ENCODE assay signal across 1 cellular context in the genomic region with DNA sequence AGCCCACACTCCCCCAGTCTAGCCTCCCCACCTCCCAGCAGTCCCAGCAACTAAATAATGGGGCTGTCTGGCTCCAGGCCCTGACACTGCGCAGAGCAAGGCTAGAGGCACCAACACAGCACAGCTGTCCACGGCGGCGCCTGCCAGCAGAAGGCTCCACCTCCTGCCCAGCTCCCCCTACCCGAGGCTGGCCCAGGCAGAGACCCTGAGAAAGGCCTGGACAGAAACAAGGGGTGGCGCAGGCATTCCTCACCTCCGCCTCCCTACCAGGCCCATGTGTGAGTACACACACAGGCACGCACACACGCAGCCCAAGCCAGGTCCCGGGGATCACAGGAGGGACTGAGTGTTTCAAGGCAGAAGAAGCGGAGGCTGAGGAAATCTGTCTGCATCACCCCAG.
TF ChIP-seq lines count a peak whose summit lies in the region.

No MANE protein-coding gene starts in this region.

TF ChIP-seq in WTC11, 78 proteins besides CTCF, POLR2A, EP300 and RAD21 (continued from another document):
- no peak for TF ChIP-seq PREB (CRISPR knock-in tag; IDR thresholded peaks at IDR 0.05; ENCODE audit: borderline replicate concordance)
- TF ChIP-seq FOXJ3 (CRISPR knock-in tag; IDR thresholded peaks at IDR 0.05; ENCODE audit: borderline replicate concordance), result no peak
- TF ChIP-seq NFATC4 (CRISPR knock-in tag; IDR thresholded peaks at IDR 0.05), result no peak
- TF ChIP-seq, protein P1, sequence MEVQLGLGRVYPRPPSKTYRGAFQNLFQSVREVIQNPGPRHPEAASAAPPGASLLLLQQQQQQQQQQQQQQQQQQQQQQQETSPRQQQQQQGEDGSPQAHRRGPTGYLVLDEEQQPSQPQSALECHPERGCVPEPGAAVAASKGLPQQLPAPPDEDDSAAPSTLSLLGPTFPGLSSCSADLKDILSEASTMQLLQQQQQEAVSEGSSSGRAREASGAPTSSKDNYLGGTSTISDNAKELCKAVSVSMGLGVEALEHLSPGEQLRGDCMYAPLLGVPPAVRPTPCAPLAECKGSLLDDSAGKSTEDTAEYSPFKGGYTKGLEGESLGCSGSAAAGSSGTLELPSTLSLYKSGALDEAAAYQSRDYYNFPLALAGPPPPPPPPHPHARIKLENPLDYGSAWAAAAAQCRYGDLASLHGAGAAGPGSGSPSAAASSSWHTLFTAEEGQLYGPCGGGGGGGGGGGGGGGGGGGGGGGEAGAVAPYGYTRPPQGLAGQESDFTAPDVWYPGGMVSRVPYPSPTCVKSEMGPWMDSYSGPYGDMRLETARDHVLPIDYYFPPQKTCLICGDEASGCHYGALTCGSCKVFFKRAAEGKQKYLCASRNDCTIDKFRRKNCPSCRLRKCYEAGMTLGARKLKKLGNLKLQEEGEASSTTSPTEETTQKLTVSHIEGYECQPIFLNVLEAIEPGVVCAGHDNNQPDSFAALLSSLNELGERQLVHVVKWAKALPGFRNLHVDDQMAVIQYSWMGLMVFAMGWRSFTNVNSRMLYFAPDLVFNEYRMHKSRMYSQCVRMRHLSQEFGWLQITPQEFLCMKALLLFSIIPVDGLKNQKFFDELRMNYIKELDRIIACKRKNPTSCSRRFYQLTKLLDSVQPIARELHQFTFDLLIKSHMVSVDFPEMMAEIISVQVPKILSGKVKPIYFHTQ (CRISPR knock-in tag; IDR thresholded peaks at IDR 0.05), result no peak
- no peak for TF ChIP-seq TCF7 (CRISPR knock-in tag; IDR thresholded peaks at IDR 0.05; ENCODE audit: low read depth)
- TF ChIP-seq, protein P2, sequence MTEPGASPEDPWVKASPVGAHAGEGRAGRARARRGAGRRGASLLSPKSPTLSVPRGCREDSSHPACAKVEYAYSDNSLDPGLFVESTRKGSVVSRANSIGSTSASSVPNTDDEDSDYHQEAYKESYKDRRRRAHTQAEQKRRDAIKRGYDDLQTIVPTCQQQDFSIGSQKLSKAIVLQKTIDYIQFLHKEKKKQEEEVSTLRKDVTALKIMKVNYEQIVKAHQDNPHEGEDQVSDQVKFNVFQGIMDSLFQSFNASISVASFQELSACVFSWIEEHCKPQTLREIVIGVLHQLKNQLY (CRISPR knock-in tag; IDR thresholded peaks at IDR 0.05), result no peak
- TF ChIP-seq ATF1 (CRISPR knock-in tag; IDR thresholded peaks at IDR 0.05), result no peak
- TF ChIP-seq, protein P3, sequence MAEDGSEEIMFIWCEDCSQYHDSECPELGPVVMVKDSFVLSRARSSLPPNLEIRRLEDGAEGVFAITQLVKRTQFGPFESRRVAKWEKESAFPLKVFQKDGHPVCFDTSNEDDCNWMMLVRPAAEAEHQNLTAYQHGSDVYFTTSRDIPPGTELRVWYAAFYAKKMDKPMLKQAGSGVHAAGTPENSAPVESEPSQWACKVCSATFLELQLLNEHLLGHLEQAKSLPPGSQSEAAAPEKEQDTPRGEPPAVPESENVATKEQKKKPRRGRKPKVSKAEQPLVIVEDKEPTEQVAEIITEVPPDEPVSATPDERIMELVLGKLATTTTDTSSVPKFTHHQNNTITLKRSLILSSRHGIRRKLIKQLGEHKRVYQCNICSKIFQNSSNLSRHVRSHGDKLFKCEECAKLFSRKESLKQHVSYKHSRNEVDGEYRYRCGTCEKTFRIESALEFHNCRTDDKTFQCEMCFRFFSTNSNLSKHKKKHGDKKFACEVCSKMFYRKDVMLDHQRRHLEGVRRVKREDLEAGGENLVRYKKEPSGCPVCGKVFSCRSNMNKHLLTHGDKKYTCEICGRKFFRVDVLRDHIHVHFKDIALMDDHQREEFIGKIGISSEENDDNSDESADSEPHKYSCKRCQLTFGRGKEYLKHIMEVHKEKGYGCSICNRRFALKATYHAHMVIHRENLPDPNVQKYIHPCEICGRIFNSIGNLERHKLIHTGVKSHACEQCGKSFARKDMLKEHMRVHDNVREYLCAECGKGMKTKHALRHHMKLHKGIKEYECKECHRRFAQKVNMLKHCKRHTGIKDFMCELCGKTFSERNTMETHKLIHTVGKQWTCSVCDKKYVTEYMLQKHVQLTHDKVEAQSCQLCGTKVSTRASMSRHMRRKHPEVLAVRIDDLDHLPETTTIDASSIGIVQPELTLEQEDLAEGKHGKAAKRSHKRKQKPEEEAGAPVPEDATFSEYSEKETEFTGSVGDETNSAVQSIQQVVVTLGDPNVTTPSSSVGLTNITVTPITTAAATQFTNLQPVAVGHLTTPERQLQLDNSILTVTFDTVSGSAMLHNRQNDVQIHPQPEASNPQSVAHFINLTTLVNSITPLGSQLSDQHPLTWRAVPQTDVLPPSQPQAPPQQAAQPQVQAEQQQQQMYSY (CRISPR knock-in tag; IDR thresholded peaks at IDR 0.05), result no peak
- no peak for TF ChIP-seq HMGXB4 (CRISPR knock-in tag; IDR thresholded peaks at IDR 0.05)
- TF ChIP-seq NFE2L1 (CRISPR knock-in tag; IDR thresholded peaks at IDR 0.05), result no peak
- TF ChIP-seq TEAD4 (CRISPR knock-in tag; IDR thresholded peaks at IDR 0.05), result no peak
- TF ChIP-seq USF2 (CRISPR knock-in tag; IDR thresholded peaks at IDR 0.05), result no peak
- no peak for TF ChIP-seq ZSCAN18 (CRISPR knock-in tag; IDR thresholded peaks at IDR 0.05)
- no peak for TF ChIP-seq PRRX2 (CRISPR knock-in tag; IDR thresholded peaks at IDR 0.05)
- no peak for TF ChIP-seq ZNF425 (CRISPR knock-in tag; conservative IDR thresholded peaks at IDR 0.05)
- no peak for TF ChIP-seq GTF2I (CRISPR knock-in tag; conservative IDR thresholded peaks at IDR 0.05)
